In genomic region chr3:134235677-134236076, GRCh38 we compare ENCODE assay signal across 14 cellular contexts. TPM values are rescaled to one million over a fixed set of nuclear protein-coding genes. Genes with fewer than 3 reads are reported as not detected.
A peak's percentile ranks its signal among the peaks of the same experiment; 100 is the strongest.
DNase-seq lines count a peak whose midpoint lies in the region; ATAC-seq and TF ChIP-seq lines count a peak whose summit lies in the region.
"Had no signal": no experiment of that assay in that cellular context is flagged by ENCODE, and none has a peak within 500 bp of the region (broad histone marks: within the 10 kb centered on the region; RNA-seq: fewer than 3 reads in every experiment).

No MANE protein-coding gene starts in this region.

- H3K36me3 ChIP-seq in breast epithelium (no peaks in the 10 kb centered on the region), mucosa of descending colon (ENCODE audit: low read depth) (no peaks in the 10 kb centered on the region), testis (ENCODE audit: low read depth, missing control alignments) (no peaks in the 10 kb centered on the region), brain microvascular endothelial cell (replicated peaks) (no peaks in the 10 kb centered on the region)

- H3K27ac ChIP-seq in breast epithelium, result peak overlapping the region; percentile 28 to 53
- H3K27ac ChIP-seq in testis, result peak overlapping the region; percentile 25 to 37
- H3K27ac ChIP-seq in brain microvascular endothelial cell, result no peak overlapping the region

- TF ChIP-seq POLR2A in breast epithelium (IDR thresholded peaks at IDR 0.05) (no peak), testis (IDR thresholded peaks at IDR 0.05) (no peak)

- H3K27ac Mint-ChIP-seq in activated naive CD4-positive, alpha-beta T cell treated with anti-CD3 and anti-CD28 coated beads, Interleukin-2, amount 50 U/mL, for 24 hours, result peak overlapping the region; percentile 31

- in situ Hi-C loops in brain microvascular endothelial cell (cut with HindIII; ENCODE audit: low pct_ligation_motif_present, low sequenced_read_pairs), result loop anchor here (25.0 kb wide), 1 partner anchor 252 kb away; the partner anchor contains the start of genes ANAPC13 and CEP63

- DNase-seq in activated naive CD4-positive, alpha-beta T cell treated with anti-CD3 and anti-CD28 coated beads, Interleukin-2, amount 50 U/mL, for 16 hours, result no peak
- DNase-seq in breast epithelium (ENCODE audit: low spot score in 2 of 2) (no peak), mucosa of descending colon (no peak), testis (no peak), brain microvascular endothelial cell (no peak), NCI-H524 (lab: John Stamatoyannopoulos, UW) (no peak)
- DNase-seq: activated CD4-positive, alpha-beta T cell treated with anti-CD3 and anti-CD28 coated beads for 4 hours; CD8-positive, alpha-beta T cell; erythroblast; HCEC 1CT; hypothalamus; T-helper 2 cell had no signal

- H3K27me3 Mint-ChIP-seq in activated naive CD4-positive, alpha-beta T cell treated with anti-CD3 and anti-CD28 coated beads, Interleukin-2, amount 50 U/mL, for 24 hours, result no peaks in the 10 kb centered on the region

- H3K9me3 ChIP-seq in breast epithelium (no peaks in the 10 kb centered on the region), mucosa of descending colon (no peaks in the 10 kb centered on the region), testis (no peaks in the 10 kb centered on the region)

- peak; percentile 66 for ATAC-seq in mucosa of descending colon
- ATAC-seq in GM19452 (IDR thresholded peaks at IDR 0.05; ENCODE audit: unreplicated experiment), result no peak
- ATAC-seq: CD8-positive, alpha-beta T cell had no signal

- H3K27me3 ChIP-seq in breast epithelium (no peaks in the 10 kb centered on the region), testis (no peaks in the 10 kb centered on the region), brain microvascular endothelial cell (replicated peaks) (no peaks in the 10 kb centered on the region)

- peaks cover 6% of the 10 kb centered on the region for H3K36me3 Mint-ChIP-seq in activated naive CD4-positive, alpha-beta T cell treated with anti-CD3 and anti-CD28 coated beads, Interleukin-2, amount 50 U/mL, for 24 hours
- H3K36me3 Mint-ChIP-seq: CD8-positive, alpha-beta T cell had no signal

- H3K4me3 ChIP-seq in breast epithelium (no peak overlapping the region), mucosa of descending colon (no peak overlapping the region), testis (no peak overlapping the region), brain microvascular endothelial cell (ENCODE audit: low read depth, low read length) (no peak overlapping the region)

- intact Hi-C loops in breast epithelium (cut with DNase I; ENCODE audit: low total_unique reads), result no loop called here
- intact Hi-C loops in mucosa of descending colon (cut with DNase I, micrococcal nuclease), result no loop called here
- intact Hi-C loops in testis (cut with DNase I; ENCODE audit: low total_unique reads), result no loop called here

- 64 to 78% methylated on average over 2 of the region's 2 CpGs for WGBS in testis, 2 donors

- peaks cover 0 to 14% of the 10 kb centered on the region in 2 donors for H3K4me1 ChIP-seq in breast epithelium
- H3K4me1 ChIP-seq in mucosa of descending colon (ENCODE audit: low read depth), result peaks cover 5% of the 10 kb centered on the region
- peaks cover 57% of the 10 kb centered on the region for H3K4me1 ChIP-seq in testis

- no peaks in the 10 kb centered on the region for H3K9me3 Mint-ChIP-seq in activated naive CD4-positive, alpha-beta T cell treated with anti-CD3 and anti-CD28 coated beads, Interleukin-2, amount 50 U/mL, for 24 hours
- H3K9me3 Mint-ChIP-seq: CD8-positive, alpha-beta T cell had no signal

- no peak for TF ChIP-seq CTCF in breast epithelium (IDR thresholded peaks at IDR 0.05)
- no peak for TF ChIP-seq CTCF in mucosa of descending colon (IDR thresholded peaks at IDR 0.05)
- TF ChIP-seq CTCF in testis (IDR thresholded peaks at IDR 0.05), result no peak
- no peak for TF ChIP-seq CTCF in brain microvascular endothelial cell (IDR thresholded peaks at IDR 0.05; ENCODE audit: low read depth, low read length, missing control alignments)

- peaks cover 90% of the 10 kb centered on the region for H3K4me1 Mint-ChIP-seq in activated naive CD4-positive, alpha-beta T cell treated with anti-CD3 and anti-CD28 coated beads, Interleukin-2, amount 50 U/mL, for 24 hours

- peak overlapping the region; percentile 40 for H3K4me3 Mint-ChIP-seq in activated naive CD4-positive, alpha-beta T cell treated with anti-CD3 and anti-CD28 coated beads, Interleukin-2, amount 50 U/mL, for 24 hours
- H3K4me3 Mint-ChIP-seq: CD8-positive, alpha-beta T cell had no signal

RNA-seq across cellular contexts. Expression of gene RYK, which starts 15.0 kb away (rescaled TPM):
- total RNA-seq in breast epithelium (100 to 1,000 TPM in 2 of 3 donors, 10 to 100 TPM in 1; 77.9 to 153 (median 150) TPM), mucosa of descending colon (10 to 100 TPM; 36.3 to 80.6 (median 43.7) TPM), testis (100 to 1,000 TPM; 112 to 120 TPM)
- 82.6 TPM for polyA plus RNA-seq in testis (ENCODE audit: insufficient read depth, low read depth, low replicate concordance)
